Comparison of ENCODE assay signal across 12 cellular contexts in genomic region chr5:142319560-142320426, GRCh38. TPM values are rescaled to one million over a fixed set of nuclear protein-coding genes. Genes with fewer than 3 reads are reported as not detected.
DNase-seq lines count a peak whose midpoint lies in the region; ATAC-seq and TF ChIP-seq lines count a peak whose summit lies in the region.
"Had no signal": no experiment of that assay in that cellular context is flagged by ENCODE, and none has a peak within 500 bp of the region (broad histone marks: within the 10 kb centered on the region; RNA-seq: fewer than 3 reads in every experiment).

No MANE protein-coding gene starts in this region.

- no peak for TF ChIP-seq CTCF in SK-N-SH (IDR thresholded peaks at IDR 0.05)
- TF ChIP-seq CTCF in mammary epithelial cell (conservative IDR thresholded peaks at IDR 0.05 in 1 of 2, IDR thresholded peaks at IDR 0.05 in 1 of 2; ENCODE audit: extremely low read depth in 1 of 2, insufficient read depth in 1 of 2, low read depth in 1 of 2, low read length in 2 of 2) = no peak
- no peak for TF ChIP-seq CTCF in left lung (IDR thresholded peaks at IDR 0.05)
- no peak for TF ChIP-seq CTCF in suprapubic skin (IDR thresholded peaks at IDR 0.05)

- in situ Hi-C loops in mammary epithelial cell (cut with MboI; ENCODE audit: low sequenced_read_pairs in 2 of 2) = loop anchor here in 1 of 2 donors (10.0 to 25.0 kb wide), 2 partner anchors 157 to 225 kb away; no protein-coding TSS in a partner anchor

- H3K27ac Mint-ChIP-seq in activated T-cell treated with anti-CD3 and anti-CD28 coated beads, Interleukin-2, amount 50 U/mL, for 24 hours = no peak overlapping the region
- H3K27ac Mint-ChIP-seq: activated CD4-positive, alpha-beta T cell treated with anti-CD3 and anti-CD28 coated beads for 36 hours; immature natural killer cell had no signal

- TF ChIP-seq POLR2A in suprapubic skin (IDR thresholded peaks at IDR 0.05) = no peak

- dilution Hi-C loops in mammary epithelial cell (cut with HindIII; ENCODE audit: low sequenced_read_pairs) = loop anchor here (5.0 kb wide), 1 partner anchor 67 kb away; no protein-coding TSS in a partner anchor

- intact Hi-C loops in mammary epithelial cell (cut with micrococcal nuclease) (loop anchor here (1.0 to 10.0 kb wide), 2 partner anchors 125 to 229 kb away; no protein-coding TSS in a partner anchor), left lung (cut with DNase I) (no loop called here)

- H3K27ac ChIP-seq in SK-N-SH (ENCODE audit: low read depth in 2 of 2, low read length in 1 of 2) (peak overlapping the region; percentile 46 to 73; a peak in 2 of 4 replicates), mammary epithelial cell (ENCODE audit: insufficient read depth, low read depth, low read length) (no peak overlapping the region), left lung (peak overlapping the region; percentile 39 to 60), suprapubic skin (no peak overlapping the region)
- H3K27ac ChIP-seq: testis had no signal

- H3K27me3 ChIP-seq in SK-N-SH (ENCODE audit: insufficient read depth) = no peaks in the 10 kb centered on the region
- H3K27me3 ChIP-seq in mammary epithelial cell (ENCODE audit: insufficient read depth, low read length) = no peaks in the 10 kb centered on the region
- peaks cover 0 to 55% of the 10 kb centered on the region in 2 donors for H3K27me3 ChIP-seq in left lung
- H3K27me3 ChIP-seq in suprapubic skin = peaks cover 15% of the 10 kb centered on the region
- H3K27me3 ChIP-seq: testis had no signal

- peaks cover 53% of the 10 kb centered on the region for H3K4me1 Mint-ChIP-seq in activated T-cell treated with anti-CD3 and anti-CD28 coated beads, Interleukin-2, amount 50 U/mL, for 24 hours (ENCODE audit: low read depth)

- peaks cover 46% of the 10 kb centered on the region for H3K27me3 Mint-ChIP-seq in activated T-cell treated with anti-CD3 and anti-CD28 coated beads, Interleukin-2, amount 50 U/mL, for 24 hours

- BruUV-seq in mammary epithelial cell (replicated peaks; lab: Mats Ljungman, UMichigan) = no TSS peak

- H2AFZ ChIP-seq in SK-N-SH (ENCODE audit: low read depth) (no peak overlapping the region), mammary epithelial cell (ENCODE audit: low read depth, low read length) (no peak overlapping the region)

- H3K79me2 ChIP-seq in SK-N-SH (ENCODE audit: insufficient read depth) (peaks cover 100% of the 10 kb centered on the region), mammary epithelial cell (ENCODE audit: insufficient read depth, low read length) (peaks cover 100% of the 10 kb centered on the region)

- TF ChIP-seq RAD21 in SK-N-SH (IDR thresholded peaks at IDR 0.05; ENCODE audit: low read length) = no peak

- CTCF ChIA-PET in SK-N-SH (lab: Yijun Ruan, JAX) (interaction anchor here (9.9 kb wide), 1 partner anchor 230 kb away, joined by 117 read pairs; no protein-coding TSS in a partner anchor), mammary epithelial cell (lab: Charles Lee; ENCODE audit: low non-redundant PET) (no interaction called here)

- H3K9ac ChIP-seq in SK-N-SH (peak overlapping the region; percentile 56; the same call in 1 of the 2 replicates), mammary epithelial cell (ENCODE audit: insufficient read depth, low read length) (no peak overlapping the region)

- no peak for DNase-seq in SK-N-SH
- DNase-seq in mammary epithelial cell = peak; percentile 45
- DNase-seq in left lung = no peak
- no peak for DNase-seq in suprapubic skin (ENCODE audit: low spot score in 2 of 2)
- no peak for DNase-seq in activated T-cell treated with anti-CD3 and anti-CD28 coated beads, Interleukin-2, amount 50 U/mL, for 24 hours
- DNase-seq in hippocampal formation (lab: John Stamatoyannopoulos, UW) = no peak
- DNase-seq in putamen (ENCODE audit: low spot score) = no peak
- DNase-seq: activated CD4-positive, alpha-beta T cell treated with anti-CD3 and anti-CD28 coated beads for 36 hours; immature natural killer cell; NCI-H1105; testis had no signal

- H3K4me3 Mint-ChIP-seq in activated T-cell treated with anti-CD3 and anti-CD28 coated beads, Interleukin-2, amount 50 U/mL, for 24 hours = no peak overlapping the region
- H3K4me3 Mint-ChIP-seq: activated CD4-positive, alpha-beta T cell treated with anti-CD3 and anti-CD28 coated beads for 36 hours; immature natural killer cell had no signal

- POLR2A ChIA-PET in SK-N-SH (lab: Yijun Ruan, JAX) = interaction anchor here (0.8 kb wide), 1 partner anchor 23 kb away, joined by 3 read pairs; no protein-coding TSS in a partner anchor

- no peaks in the 10 kb centered on the region for H3K9me3 ChIP-seq in SK-N-SH
- H3K9me3 ChIP-seq in mammary epithelial cell (replicated peaks; ENCODE audit: insufficient read depth, low read length) = no peaks in the 10 kb centered on the region
- H3K9me3 ChIP-seq in left lung = no peaks in the 10 kb centered on the region
- H3K9me3 ChIP-seq in suprapubic skin = no peaks in the 10 kb centered on the region
- H3K9me3 ChIP-seq: testis had no signal

- H3K9me3 Mint-ChIP-seq in activated T-cell treated with anti-CD3 and anti-CD28 coated beads, Interleukin-2, amount 50 U/mL, for 24 hours = no peaks in the 10 kb centered on the region
- H3K9me3 Mint-ChIP-seq: immature natural killer cell had no signal

- no peaks in the 10 kb centered on the region for H3K36me3 Mint-ChIP-seq in activated T-cell treated with anti-CD3 and anti-CD28 coated beads, Interleukin-2, amount 50 U/mL, for 24 hours (ENCODE audit: low read depth)
- H3K36me3 Mint-ChIP-seq: immature natural killer cell had no signal

- H3K4me3 ChIP-seq in SK-N-SH (ENCODE audit: low read depth in 2 of 2, low read length in 1 of 2) (peak overlapping the region; percentile 93 to 95), mammary epithelial cell (replicated peaks in 1 of 3; ENCODE audit: insufficient read depth in 1 of 3, low read depth in 2 of 3, low read length in 3 of 3) (no peak overlapping the region), left lung (peak overlapping the region in 1 of 2 donors; percentile 57), suprapubic skin (peak overlapping the region; percentile 2)
- H3K4me3 ChIP-seq: testis had no signal

- H3K4me2 ChIP-seq in SK-N-SH (peak overlapping the region; percentile 98), mammary epithelial cell (ENCODE audit: insufficient read depth, low read depth, low read length) (peak overlapping the region; percentile 66)

- H4K20me1 ChIP-seq in SK-N-SH (ENCODE audit: insufficient read depth) = peaks cover 91% of the 10 kb centered on the region
- H4K20me1 ChIP-seq in mammary epithelial cell (ENCODE audit: insufficient read depth, low read length) = peaks cover 4% of the 10 kb centered on the region

- H3K9me2 ChIP-seq in SK-N-SH = no peaks in the 10 kb centered on the region

- ATAC-seq in SK-N-SH treated with all-trans-retinoic acid at 6 μM for 48 hours (no peak), left lung (peak; percentile 4)
- ATAC-seq: activated CD4-positive, alpha-beta T cell treated with anti-CD3 and anti-CD28 coated beads for 36 hours had no signal

- H3K36me3 ChIP-seq in SK-N-SH (replicated peaks in 1 of 2; ENCODE audit: control insufficient read depth in 1 of 2, insufficient read depth in 2 of 2, low read length in 1 of 2) (peaks cover 13 to 29% of the 10 kb centered on the region in 2 experiments), mammary epithelial cell (ENCODE audit: insufficient read depth, low read length) (peaks cover 5% of the 10 kb centered on the region), left lung (no peaks in the 10 kb centered on the region), suprapubic skin (no peaks in the 10 kb centered on the region)

- WGBS in SK-N-SH (ENCODE audit: low lambda C conversion rate) = 59% methylated on average over 7 of the region's 7 CpGs
- WGBS in mammary epithelial cell (ENCODE audit: low coverage, missing lambda C conversion rate) = 70% methylated on average over 5 of the region's 7 CpGs
- WGBS in suprapubic skin = 53% methylated on average over 7 of the region's 7 CpGs

- peaks cover 23% of the 10 kb centered on the region for H3F3A ChIP-seq in SK-N-SH (replicated peaks; ENCODE audit: insufficient read depth)

- TF ChIP-seq EP300 in SK-N-SH (IDR thresholded peaks at IDR 0.05; ENCODE audit: borderline replicate concordance in 1 of 2, low read depth in 1 of 2, low read length in 1 of 2) = no peak
- no peak for TF ChIP-seq EP300 in suprapubic skin (IDR thresholded peaks at IDR 0.05)

- H3K4me1 ChIP-seq in SK-N-SH (ENCODE audit: control insufficient read depth in 1 of 2, insufficient read depth in 2 of 2, low read depth in 1 of 2, low read length in 1 of 2) (peaks cover 63 to 66% of the 10 kb centered on the region in 2 experiments), mammary epithelial cell (ENCODE audit: insufficient read depth, low read length) (peaks cover 23% of the 10 kb centered on the region), left lung (peaks cover 53 to 99% of the 10 kb centered on the region in 2 donors), suprapubic skin (peaks cover 37% of the 10 kb centered on the region)
- H3K4me1 ChIP-seq: testis had no signal

TF ChIP-seq in SK-N-SH, 30 proteins besides CTCF, POLR2A, EP300 and RAD21 (continues in another document):
- no peak for TF ChIP-seq JUND (IDR thresholded peaks at IDR 0.05)

TF ChIP-seq in SK-N-SH treated with all-trans-retinoic acid at 6 μM for 48 hours, 23 proteins besides CTCF, POLR2A, EP300 and RAD21 (continues in another document):
- TF ChIP-seq RARB (CRISPR knock-in tag; IDR thresholded peaks at IDR 0.05) (no peak), OSR1 (CRISPR knock-in tag; IDR thresholded peaks at IDR 0.05) (no peak), CSDC2 (CRISPR knock-in tag; IDR thresholded peaks at IDR 0.05) (no peak), BACH2 (CRISPR knock-in tag; IDR thresholded peaks at IDR 0.05; ENCODE audit: borderline replicate concordance) (no peak), ESRRG (CRISPR knock-in tag; IDR thresholded peaks at IDR 0.05) (no peak), CSRNP3 (CRISPR knock-in tag; IDR thresholded peaks at IDR 0.05) (no peak)

RNA-seq across cellular contexts. Expression of gene SPRY4, which starts 5.0 kb away (rescaled TPM):
- 12.2 and 18.0 TPM in 2 replicates for polyA plus RNA-seq in SK-N-SH (2012; rRNA removed)
- 6.7 and 9.0 TPM in 2 replicates for polyA plus RNA-seq in SK-N-SH (2012; cell fraction: cytosol; rRNA removed)
- 49.5 and 71.0 TPM in 2 replicates for polyA plus RNA-seq in SK-N-SH (2012; cell fraction: nucleus; rRNA removed)
- 10 to 100 TPM; 11.5 to 40.7 TPM for total RNA-seq in mammary epithelial cell
- 12.0 TPM for polyA plus RNA-seq in mammary epithelial cell
- 59.3 TPM for polyA minus RNA-seq in mammary epithelial cell
- 10 to 100 TPM; 28.9 to 44.0 TPM for total RNA-seq in left lung
- 1 to 10 TPM; 4.2 to 7.9 (median 4.9) TPM for total RNA-seq in suprapubic skin
- polyA plus RNA-seq: immature natural killer cell had no signal

Comparison
In these comparisons a context has a peak if more than half of its experiments do, and no peak if none do; other contexts are left out.
1. H3K27ac ChIP-seq: peak in SK-N-SH (2 of 2) and left lung (2 of 2); none in mammary epithelial cell (single experiment) and suprapubic skin (single experiment).
2. H3K4me3 ChIP-seq: peak in SK-N-SH (2 of 2) and suprapubic skin (single experiment); none in mammary epithelial cell (0 of 3).